ENCODE assay signal across 8 cellular contexts in genomic region chr17:81832608-81833159, GRCh38. TPM values are rescaled to one million over a fixed set of nuclear protein-coding genes. Genes with fewer than 3 reads are reported as not detected.
DNase-seq lines count a peak whose midpoint lies in the region; ATAC-seq and TF ChIP-seq lines count a peak whose summit lies in the region.

No MANE protein-coding gene starts in this region.

- H3K27me3 ChIP-seq in Peyer's patch (no peaks in the 10 kb centered on the region), body of pancreas (no peaks in the 10 kb centered on the region)

- peaks cover 0 to 23% (median 14%) of the 10 kb centered on the region in 4 donors for H3K4me1 ChIP-seq in Peyer's patch
- H3K4me1 ChIP-seq in body of pancreas, result peaks cover 37% of the 10 kb centered on the region

- DNase-seq in Peyer's patch (peak in 2 of 3 donors; percentile 32 to 61), body of pancreas (peak in 1 of 4 donors; percentile 42), kidney tubule cell (ENCODE audit: low spot score) (peak; percentile 32), SW480 (ENCODE audit: low spot score) (no peak), NCI-H2081 treated with DMSO at 0.1 percent for 48 hours (lab: John Stamatoyannopoulos, UW) (no peak)
- peak; percentile 22 for DNase-seq in stimulated activated CD4-positive, alpha-beta T cell treated with anti-CD3 and anti-CD28 coated beads, Interleukin-2, amount 100 ng/mL, for 4 hours (ENCODE audit: low read depth)

- 0 to 5% methylated on average over 4 to 41 of the region's 65 CpGs for WGBS in body of pancreas, 2 donors

- ATAC-seq in GM18511 (IDR thresholded peaks at IDR 0.05; ENCODE audit: unreplicated experiment) (peak; percentile 73), HG02642 (IDR thresholded peaks at IDR 0.05; ENCODE audit: poor library complexity, unreplicated experiment) (peak; percentile 74), body of pancreas (peak; percentile 16)

- peak overlapping the region; percentile 84 to 99 (median 86) for H3K27ac ChIP-seq in Peyer's patch
- peak overlapping the region; percentile 59 to 90 (median 78) for H3K27ac ChIP-seq in body of pancreas

- TF ChIP-seq POLR2A in Peyer's patch (IDR thresholded peaks at IDR 0.05) (peak; percentile 19 to 21), body of pancreas (IDR thresholded peaks at IDR 0.05) (no peak)

- no peaks in the 10 kb centered on the region for H3K36me3 ChIP-seq in Peyer's patch
- no peaks in the 10 kb centered on the region for H3K36me3 ChIP-seq in body of pancreas (replicated peaks in 1 of 2; ENCODE audit: insufficient read depth in 1 of 2, low read depth in 2 of 2)

- no peak for TF ChIP-seq CTCF in Peyer's patch (IDR thresholded peaks at IDR 0.05)
- no peak for TF ChIP-seq CTCF in body of pancreas (IDR thresholded peaks at IDR 0.05)

- intact Hi-C loops in body of pancreas (cut with DNase I), result no loop called here

- H3K4me3 ChIP-seq in Peyer's patch (peak overlapping the region; percentile 74 to 85 (median 82)), body of pancreas (peak overlapping the region; percentile 50 to 61)

- H3K9me3 ChIP-seq in Peyer's patch (no peaks in the 10 kb centered on the region), body of pancreas (no peaks in the 10 kb centered on the region)

RNA-seq across cellular contexts. Expression of gene MCRIP1, which starts 0.4 kb away (rescaled TPM):
- 10 to 100 TPM; 19.6 to 47.9 (median 28.8) TPM for total RNA-seq in Peyer's patch
- 10 to 100 TPM; 46.1 to 65.6 TPM for total RNA-seq in body of pancreas

RNA-seq across cellular contexts. Expression of gene PPP1R27, which starts 2.2 kb away (rescaled TPM):
- total RNA-seq in Peyer's patch, result not detected
- total RNA-seq in body of pancreas, result not detected

RNA-seq across cellular contexts. Expression of gene P4HB, which starts 27.7 kb away (rescaled TPM):
- total RNA-seq in Peyer's patch (1,000 to 10,000 TPM in 3 of 4 donors, 100 to 1,000 TPM in 1; 326 to 1,290 (median 1,196) TPM), body of pancreas (1,000 to 10,000 TPM; 1,462 to 4,394 TPM)

RNA-seq across cellular contexts. Expression of gene GCGR, which starts 28.7 kb away (rescaled TPM):
- 1 to 10 TPM in 1 of 4 donors, under 1 TPM in 1, not detected in 2; 0.67 to 1.1 TPM for total RNA-seq in Peyer's patch
- total RNA-seq in body of pancreas, result 1 to 10 TPM in 1 of 2 donors, under 1 TPM in 1; 0.52 to 5.3 TPM

RNA-seq across cellular contexts. Expression of gene ARHGDIA, which starts 38.5 kb away (rescaled TPM):
- total RNA-seq in Peyer's patch, result 100 to 1,000 TPM; 282 to 475 (median 350) TPM
- total RNA-seq in body of pancreas, result 100 to 1,000 TPM; 109 to 141 TPM

Comparison
In these comparisons a context has a peak if more than half of its experiments do, and no peak if none do; other contexts are left out.
1. ATAC-seq: peak in every context shown above with its lines; median percentile 74 in HG02642; 73 in GM18511; 16 in body of pancreas.
2. DNase-seq: peak in Peyer's patch (2 of 3), kidney tubule cell (single experiment) and stimulated activated CD4-positive, alpha-beta T cell treated with anti-CD3 and anti-CD28 coated beads, Interleukin-2, amount 100 ng/mL, for 4 hours (single experiment); none in SW480 (single experiment) and NCI-H2081 treated with DMSO at 0.1 percent for 48 hours (single experiment).
3. POLR2A ChIP-seq: peak in Peyer's patch (2 of 2); none in body of pancreas (0 of 3).